In the genomic region with DNA sequence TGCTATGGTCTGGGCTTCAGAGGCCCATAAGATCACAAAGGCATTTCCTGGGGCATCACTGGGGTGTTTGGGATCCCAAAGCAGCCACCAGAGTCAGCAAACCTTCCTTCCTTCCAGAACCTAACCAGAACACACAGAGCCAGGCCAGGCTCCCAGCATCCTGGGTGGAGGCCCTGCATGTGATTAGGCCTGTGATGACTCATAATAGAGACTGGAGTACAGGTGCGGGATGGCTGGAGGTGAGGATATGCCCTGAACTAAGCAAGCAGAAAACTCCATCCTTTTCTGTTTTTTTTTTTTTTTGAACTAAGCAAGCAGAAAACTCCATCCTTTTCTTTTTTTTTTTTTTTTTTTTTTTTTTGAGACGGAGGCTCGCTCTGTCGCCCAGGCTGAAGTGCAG, we compare ENCODE assay signal across 17 cellular contexts.
"Had no signal": no experiment of that assay in that cellular context is flagged by ENCODE, and none has a peak within 500 bp of the region (broad histone marks: within the 10 kb centered on the region; RNA-seq: fewer than 3 reads in every experiment).

No MANE protein-coding gene starts in this region.

- H3K36me3 ChIP-seq: neural progenitor cell, ovary had no signal

- H3K4me3 ChIP-seq: adrenal gland, lung, neural progenitor cell, ovary, spleen, thoracic aorta had no signal

- H3K4me1 Mint-ChIP-seq: neural progenitor cell, T-cell had no signal

- H3K9me3 ChIP-seq: adrenal gland, ovary, spleen, thoracic aorta had no signal

- H3K27me3 ChIP-seq: adrenal gland, neural progenitor cell, ovary, spleen had no signal

- H3K4me2 ChIP-seq: neural progenitor cell had no signal

- H3K9me3 Mint-ChIP-seq: activated T-helper 17 cell treated with anti-CD3 and anti-CD28 coated beads, Interleukin-2, amount 50 U/mL, for 72 hours; immature natural killer cell; naive B cell; neural progenitor cell; T-cell had no signal

- H3K4me3 Mint-ChIP-seq: activated T-helper 17 cell treated with anti-CD3 and anti-CD28 coated beads, Interleukin-2, amount 50 U/mL, for 72 hours; immature natural killer cell; naive B cell; neural progenitor cell; T-cell had no signal

- DNase-seq: activated CD4-positive, alpha-beta T cell treated with anti-CD3 and anti-CD28 coated beads, Interleukin-2, amount 50 U/mL, for 1 hour; activated naive CD4-positive, alpha-beta T cell treated with Interleukin-2 at 50 U/mL for 16 hours; adrenal gland; foreskin fibroblast; immature natural killer cell; midbrain; naive B cell; ovary; spleen; T-cell; T-helper 9 cell had no signal

- H3K27me3 Mint-ChIP-seq: activated T-helper 17 cell treated with anti-CD3 and anti-CD28 coated beads, Interleukin-2, amount 50 U/mL, for 72 hours; naive B cell; T-cell had no signal

- H3K27ac ChIP-seq: adrenal gland, neural progenitor cell, ovary, spleen, thoracic aorta had no signal

- H2AFZ ChIP-seq: neural progenitor cell had no signal

- H3K4me1 ChIP-seq: adrenal gland, neural progenitor cell had no signal

- H3K27ac Mint-ChIP-seq: activated T-helper 17 cell treated with anti-CD3 and anti-CD28 coated beads, Interleukin-2, amount 50 U/mL, for 72 hours; neural progenitor cell had no signal

- ATAC-seq: activated CD4-positive, CD25-positive, alpha-beta regulatory T cell treated with anti-CD3 and anti-CD28 coated beads, Interleukin-2, amount 50 U/mL, for 24 hours; activated T-helper 17 cell treated with anti-CD3 and anti-CD28 coated beads, Interleukin-2, amount 50 U/mL, for 72 hours; sciatic nerve; T-cell had no signal
